ENCODE assay signal across 7 cellular contexts in genomic region chr1:206803221-206803730, GRCh38.
A peak's percentile ranks its signal among the peaks of the same experiment; 100 is the strongest.
DNase-seq lines count a peak whose midpoint lies in the region; ATAC-seq lines count a peak whose summit lies in the region.

No MANE protein-coding gene starts in this region.

- ATAC-seq in GM21367 (IDR thresholded peaks at IDR 0.05; ENCODE audit: unreplicated experiment) (peak; percentile 95), HG03520 (IDR thresholded peaks at IDR 0.05; ENCODE audit: unreplicated experiment) (peak; percentile 94)

- DNase-seq in activated T-cell treated with anti-CD3 and anti-CD28 coated beads, Interleukin-2, amount 50 U/mL, for 1 hour: peak; percentile 76
- peak; percentile 53 to 61 for DNase-seq in stimulated activated CD4-positive, alpha-beta T cell treated with anti-CD3 and anti-CD28 coated beads, Interleukin-2, amount 100 ng/mL, for 48 hours
- no peak for DNase-seq in globus pallidus (ENCODE audit: low spot score)
- no peak for DNase-seq in NCI-H128 (lab: John Stamatoyannopoulos, UW; ENCODE audit: unreplicated experiment)
- DNase-seq in RKO (ENCODE audit: low spot score): no peak

Comparison
In these comparisons a context has a peak if more than half of its experiments do, and no peak if none do; other contexts are left out.
1. DNase-seq: peak in activated T-cell treated with anti-CD3 and anti-CD28 coated beads, Interleukin-2, amount 50 U/mL, for 1 hour (single experiment) and stimulated activated CD4-positive, alpha-beta T cell treated with anti-CD3 and anti-CD28 coated beads, Interleukin-2, amount 100 ng/mL, for 48 hours (2 of 2); none in globus pallidus (single experiment), NCI-H128 (single experiment) and RKO (single experiment).